ENCODE assay signal across 16 cellular contexts in the genomic region with DNA sequence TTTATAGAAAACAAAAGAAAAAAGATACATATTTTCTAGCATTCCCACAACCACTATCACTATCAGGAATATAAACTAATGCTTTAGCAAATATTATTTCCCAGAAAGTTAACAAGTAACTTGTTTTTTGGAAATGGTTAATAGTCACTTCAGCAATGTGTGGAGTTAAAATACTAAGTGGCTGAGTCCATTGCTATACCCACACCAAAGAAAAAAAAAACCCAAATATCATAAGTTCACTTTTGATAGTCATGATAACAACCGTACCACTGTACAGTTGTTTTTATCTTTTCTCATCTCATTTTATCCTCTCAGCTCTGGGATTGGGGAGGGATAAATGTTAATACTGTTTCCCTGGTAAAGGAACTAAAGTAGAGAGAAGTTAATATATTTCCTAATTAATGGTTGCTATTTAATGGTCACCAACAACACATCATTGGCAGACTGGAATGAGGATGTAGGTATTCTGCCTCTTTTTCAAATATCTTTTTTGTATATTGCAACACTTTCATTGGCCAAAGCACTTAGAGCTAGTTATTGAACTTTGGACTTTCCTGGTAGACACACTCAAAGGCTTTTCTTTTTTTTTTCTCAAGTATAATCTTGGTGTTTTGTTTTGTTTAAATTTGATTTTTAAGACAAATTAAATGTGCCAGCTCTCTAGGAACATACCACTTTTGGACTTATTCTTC. TPM values are rescaled to one million over a fixed set of nuclear protein-coding genes. Genes with fewer than 3 reads are reported as not detected.
DNase-seq lines count a peak whose midpoint lies in the region; ATAC-seq, FAIRE-seq and TF ChIP-seq lines count a peak whose summit lies in the region.
"Had no signal": no experiment of that assay in that cellular context is flagged by ENCODE, and none has a peak within 500 bp of the region (broad histone marks: within the 10 kb centered on the region; RNA-seq: fewer than 3 reads in every experiment).

No MANE protein-coding gene starts in this region.

- H3K9ac ChIP-seq in parathyroid adenoma: no peak overlapping the region

- H3K4me3 Mint-ChIP-seq in activated CD4-positive, alpha-beta memory T cell treated with anti-CD3 and anti-CD28 coated beads for 36 hours: no peak overlapping the region
- H3K4me3 Mint-ChIP-seq in activated T-cell treated with anti-CD3 and anti-CD28 coated beads, Interleukin-2, amount 50 U/mL, for 4 hours: no peak overlapping the region
- H3K4me3 Mint-ChIP-seq: activated CD4-positive, alpha-beta T cell treated with anti-CD3 and anti-CD28 coated beads, Interleukin-2, amount 10 ng/mL, durations not matched to agents 7 days and 5 days; effector memory CD8-positive, alpha-beta T cell; stimulated activated naive B cell treated with anti-CD40 and anti-IgM and Interleukin-4, amounts not matched to agents 10 μg/mL and 1 μg/mL and 100 μg/mL, for 72 hours had no signal

- no peak overlapping the region for H3K27ac Mint-ChIP-seq in activated CD4-positive, alpha-beta memory T cell treated with anti-CD3 and anti-CD28 coated beads for 36 hours
- H3K27ac Mint-ChIP-seq: activated CD4-positive, alpha-beta T cell treated with anti-CD3 and anti-CD28 coated beads, Interleukin-2, amount 10 ng/mL, durations not matched to agents 7 days and 5 days; effector memory CD8-positive, alpha-beta T cell; stimulated activated naive B cell treated with anti-CD40 and anti-IgM and Interleukin-4, amounts not matched to agents 10 μg/mL and 1 μg/mL and 100 μg/mL, for 72 hours had no signal

- intact Hi-C loops in activated CD4-positive, alpha-beta memory T cell treated with anti-CD3 and anti-CD28 coated beads for 36 hours (cut with micrococcal nuclease): loop anchor here (10.0 kb wide), 3 partner anchors 395 to 1795 kb away; partner anchors contain the start of gene MAP2

- POLR2A ChIA-PET in activated CD4-positive, alpha-beta memory T cell treated with anti-CD3 and anti-CD28 coated beads for 36 hours (lab: Charles Lee): no interaction called here

- H3K27ac ChIP-seq in parathyroid adenoma: peak overlapping the region; percentile 91
- H3K27ac ChIP-seq: neutrophil had no signal

- peaks cover 12% of the 10 kb centered on the region for H3K27me3 Mint-ChIP-seq in activated CD4-positive, alpha-beta memory T cell treated with anti-CD3 and anti-CD28 coated beads for 36 hours
- H3K27me3 Mint-ChIP-seq in activated T-cell treated with anti-CD3 and anti-CD28 coated beads, Interleukin-2, amount 50 U/mL, for 4 hours (ENCODE audit: low read depth): peaks cover 12% of the 10 kb centered on the region

- H3K9me3 ChIP-seq in parathyroid adenoma (ENCODE audit: control insufficient read depth, low read length): no peaks in the 10 kb centered on the region
- H3K9me3 ChIP-seq: neutrophil had no signal

- H3K4me2 ChIP-seq in parathyroid adenoma (ENCODE audit: low read length): peak overlapping the region; percentile 45

- peak; percentile 43 for FAIRE-seq in colon (lab: Jason Lieb, UNC)
- FAIRE-seq: urothelium cell line had no signal

- peak overlapping the region; percentile 16 for H3K4me3 ChIP-seq in parathyroid adenoma (ENCODE audit: low read depth, low read length)

- peak; percentile 71 for ATAC-seq in GM18870 (IDR thresholded peaks at IDR 0.05; ENCODE audit: unreplicated experiment)
- peak; percentile 61 for ATAC-seq in HG02970 (IDR thresholded peaks at IDR 0.05; ENCODE audit: low FRiP score, unreplicated experiment)
- ATAC-seq in activated T-cell treated with anti-CD3 and anti-CD28 coated beads, Interleukin-2, amount 50 U/mL, for 4 hours: no peak
- ATAC-seq: effector memory CD8-positive, alpha-beta T cell; stimulated activated naive B cell treated with anti-CD40 and anti-IgM and Interleukin-4, amounts not matched to agents 10 μg/mL and 1 μg/mL and 100 μg/mL, for 72 hours had no signal

- peaks cover 17% of the 10 kb centered on the region for H3K9me3 Mint-ChIP-seq in activated CD4-positive, alpha-beta memory T cell treated with anti-CD3 and anti-CD28 coated beads for 36 hours
- peaks cover 21% of the 10 kb centered on the region for H3K9me3 Mint-ChIP-seq in activated T-cell treated with anti-CD3 and anti-CD28 coated beads, Interleukin-2, amount 50 U/mL, for 4 hours

- H3K27me3 ChIP-seq in parathyroid adenoma (ENCODE audit: control insufficient read depth, insufficient read depth, low read length): no peaks in the 10 kb centered on the region
- H3K27me3 ChIP-seq: neutrophil had no signal

- CTCF ChIA-PET in activated CD4-positive, alpha-beta memory T cell treated with anti-CD3 and anti-CD28 coated beads for 36 hours (lab: Charles Lee): interaction anchor here (1.3 kb wide), 1 partner anchor 9 kb away, joined by 6 read pairs; no protein-coding TSS in a partner anchor

- peaks cover 3% of the 10 kb centered on the region for H3K36me3 Mint-ChIP-seq in activated CD4-positive, alpha-beta memory T cell treated with anti-CD3 and anti-CD28 coated beads for 36 hours
- peaks cover 3% of the 10 kb centered on the region for H3K36me3 Mint-ChIP-seq in activated T-cell treated with anti-CD3 and anti-CD28 coated beads, Interleukin-2, amount 50 U/mL, for 4 hours (ENCODE audit: insufficient read depth)

- no peak for DNase-seq in activated CD4-positive, alpha-beta memory T cell treated with anti-CD3 and anti-CD28 coated beads for 36 hours
- DNase-seq in midbrain (lab: John Stamatoyannopoulos, UW): no peak
- no peak for DNase-seq in activated T-cell treated with anti-CD3 and anti-CD28 coated beads, Interleukin-2, amount 50 U/mL, for 4 hours
- no peak for DNase-seq in activated CD4-positive, CD25-positive, alpha-beta regulatory T cell treated with anti-CD3 and anti-CD28 coated beads, Interleukin-2, amount 50 U/mL, for 72 hours
- DNase-seq: activated CD4-positive, alpha-beta T cell treated with anti-CD3 and anti-CD28 coated beads, Interleukin-2, amount 10 ng/mL, durations not matched to agents 7 days and 5 days; activated T-cell treated with anti-CD3 and anti-CD28 coated beads, Interleukin-2, amount 50 U/mL, for 48 hours; central memory CD4-positive, alpha-beta T cell; effector memory CD8-positive, alpha-beta T cell; stimulated activated naive B cell treated with anti-CD40 and anti-IgM and Interleukin-4, amounts not matched to agents 10 μg/mL and 1 μg/mL and 100 μg/mL, for 72 hours had no signal

- no peak overlapping the region for H2AFZ ChIP-seq in parathyroid adenoma

- H3K79me2 ChIP-seq in parathyroid adenoma: peaks cover 2% of the 10 kb centered on the region

- no peaks in the 10 kb centered on the region for H3K36me3 ChIP-seq in parathyroid adenoma (ENCODE audit: control insufficient read depth, insufficient read depth, low read length)
- H3K36me3 ChIP-seq: neutrophil had no signal

- no peaks in the 10 kb centered on the region for H3K4me1 Mint-ChIP-seq in activated CD4-positive, alpha-beta memory T cell treated with anti-CD3 and anti-CD28 coated beads for 36 hours (ENCODE audit: low read depth)
- H3K4me1 Mint-ChIP-seq in activated T-cell treated with anti-CD3 and anti-CD28 coated beads, Interleukin-2, amount 50 U/mL, for 4 hours (ENCODE audit: low read depth): no peaks in the 10 kb centered on the region
- H3K4me1 Mint-ChIP-seq: activated CD4-positive, alpha-beta T cell treated with anti-CD3 and anti-CD28 coated beads, Interleukin-2, amount 10 ng/mL, durations not matched to agents 7 days and 5 days; stimulated activated naive B cell treated with anti-CD40 and anti-IgM and Interleukin-4, amounts not matched to agents 10 μg/mL and 1 μg/mL and 100 μg/mL, for 72 hours had no signal

- no peak for TF ChIP-seq CTCF in parathyroid adenoma (IDR thresholded peaks at IDR 0.05)

- H3K4me1 ChIP-seq in parathyroid adenoma: peaks cover 30% of the 10 kb centered on the region

RNA-seq across cellular contexts. Expression of gene KANSL1L, which starts 18.4 kb away (rescaled TPM):
- 1 to 10 TPM; 4.0 to 4.6 TPM for total RNA-seq in activated CD4-positive, alpha-beta memory T cell treated with anti-CD3 and anti-CD28 coated beads for 36 hours
- 1 to 10 TPM; 1.5 to 2.7 (median 2.3) TPM for total RNA-seq in activated T-cell treated with anti-CD3 and anti-CD28 coated beads, Interleukin-2, amount 50 U/mL, for 4 hours

RNA-seq across cellular contexts. Expression of gene ACADL, which starts 35.6 kb away (rescaled TPM):
- not detected for total RNA-seq in activated CD4-positive, alpha-beta memory T cell treated with anti-CD3 and anti-CD28 coated beads for 36 hours
- total RNA-seq in activated T-cell treated with anti-CD3 and anti-CD28 coated beads, Interleukin-2, amount 50 U/mL, for 4 hours: not detected
- total RNA-seq: activated CD4-positive, alpha-beta T cell treated with anti-CD3 and anti-CD28 coated beads, Interleukin-2, amount 10 ng/mL, durations not matched to agents 7 days and 5 days; fibroblast of villous mesenchyme had no signal

Comparison
In these comparisons a context has a peak if more than half of its experiments do, and no peak if none do; other contexts are left out.
1. ATAC-seq: peak in GM18870 (single experiment) and HG02970 (single experiment); none in activated T-cell treated with anti-CD3 and anti-CD28 coated beads, Interleukin-2, amount 50 U/mL, for 4 hours (0 of 2).